Comparison of ENCODE assay signal across 8 cellular contexts in genomic region chr6:7052441-7052936, GRCh38. TPM values are rescaled to one million over a fixed set of nuclear protein-coding genes. Genes with fewer than 3 reads are reported as not detected.
DNase-seq lines count a peak whose midpoint lies in the region; ATAC-seq and TF ChIP-seq lines count a peak whose summit lies in the region.

No MANE protein-coding gene starts in this region.

- no peak for TF ChIP-seq POLR2A in suprapubic skin (IDR thresholded peaks at IDR 0.05)

- H3K14ac ChIP-seq in mesenchymal stem cell (ENCODE audit: low read length in 2 of 2): no peak overlapping the region

- peak overlapping the region in 1 of 2 experiments; percentile 67 for H3K23ac ChIP-seq in mesenchymal stem cell (ENCODE audit: low read length in 2 of 2)

- H2BK12ac ChIP-seq in mesenchymal stem cell (ENCODE audit: low read length in 2 of 2): peak overlapping the region in 1 of 2 experiments; percentile 78

- H3K9ac ChIP-seq in mesenchymal stem cell (ENCODE audit: low read length): peak overlapping the region; percentile 74

- H3K4me1 ChIP-seq in mesenchymal stem cell (ENCODE audit: control insufficient read depth, insufficient read depth, low read depth, low read length) (peaks cover 17% of the 10 kb centered on the region), suprapubic skin (peaks cover 35% of the 10 kb centered on the region)

- H3K36me3 ChIP-seq in mesenchymal stem cell (ENCODE audit: control insufficient read depth in 1 of 2, insufficient read depth in 2 of 2, low read depth in 1 of 2, low read length in 2 of 2) (peaks cover 0 to 5% of the 10 kb centered on the region in 2 experiments), suprapubic skin (no peaks in the 10 kb centered on the region)

- no peak for TF ChIP-seq EP300 in suprapubic skin (IDR thresholded peaks at IDR 0.05)

- ATAC-seq in GM21515 (IDR thresholded peaks at IDR 0.05; ENCODE audit: unreplicated experiment): no peak

- peak overlapping the region; percentile 82 for H4K8ac ChIP-seq in mesenchymal stem cell (ENCODE audit: low read length)

- H3K9me3 ChIP-seq in mesenchymal stem cell (ENCODE audit: control insufficient read depth, low read length) (no peaks in the 10 kb centered on the region), suprapubic skin (no peaks in the 10 kb centered on the region)

- H4K91ac ChIP-seq in mesenchymal stem cell (ENCODE audit: low read length): peak overlapping the region; percentile 61

- TF ChIP-seq CTCF in suprapubic skin (IDR thresholded peaks at IDR 0.05): no peak

- WGBS in mesenchymal stem cell: 5% methylated on average over 23 of the region's 29 CpGs
- 26% methylated on average over 3 of the region's 29 CpGs for WGBS in suprapubic skin

- no peak overlapping the region for H2AFZ ChIP-seq in mesenchymal stem cell (ENCODE audit: low read depth, low read length)

- no peak overlapping the region for H2BK15ac ChIP-seq in mesenchymal stem cell (ENCODE audit: low read depth, poor library complexity, severe bottlenecking)

- H3K27ac ChIP-seq in epithelial cell of prostate (peak overlapping the region; percentile 86), mesenchymal stem cell (ENCODE audit: low read length, poor library complexity, severe bottlenecking) (peak overlapping the region; percentile 34), suprapubic skin (peak overlapping the region; percentile 96)

- H3K4me3 ChIP-seq in mesenchymal stem cell (ENCODE audit: insufficient read depth in 1 of 2, low read depth in 1 of 2, low read length in 2 of 2) (peak overlapping the region; percentile 57 to 68), suprapubic skin (peak overlapping the region; percentile 63)

- no peaks in the 10 kb centered on the region for H3K79me1 ChIP-seq in mesenchymal stem cell (replicated peaks; ENCODE audit: low read length, poor library complexity, severe bottlenecking)

- H2AK5ac ChIP-seq in mesenchymal stem cell (ENCODE audit: low read length, severe bottlenecking): no peak overlapping the region

- peak; percentile 51 for DNase-seq in Ammon's horn (ENCODE audit: low spot score)
- peak; percentile 25 for DNase-seq in GOT3 (lab: John Stamatoyannopoulos, UW)
- DNase-seq in T-helper 9 cell: peak; percentile 12
- DNase-seq in epithelial cell of prostate (ENCODE audit: low read depth, low spot score): no peak
- peak; percentile 87 for DNase-seq in mesenchymal stem cell
- DNase-seq in suprapubic skin (ENCODE audit: low spot score in 2 of 2): peak; percentile 75 to 79
- DNase-seq in NCI-H187 (lab: John Stamatoyannopoulos, UW): no peak

- peak overlapping the region; percentile 90 for H2BK120ac ChIP-seq in mesenchymal stem cell (ENCODE audit: low read depth, low read length)

- peak overlapping the region; percentile 62 to 98 for H3K18ac ChIP-seq in mesenchymal stem cell (ENCODE audit: low read depth in 1 of 2, low read length in 2 of 2)

- H2BK5ac ChIP-seq in mesenchymal stem cell (ENCODE audit: low read depth, low read length, poor library complexity, severe bottlenecking): no peak overlapping the region

- no peaks in the 10 kb centered on the region for H3K27me3 ChIP-seq in mesenchymal stem cell (ENCODE audit: control insufficient read depth in 1 of 2, insufficient read depth in 1 of 2, low read length in 2 of 2)
- H3K27me3 ChIP-seq in suprapubic skin: no peaks in the 10 kb centered on the region

- H3K4me2 ChIP-seq in mesenchymal stem cell (ENCODE audit: low read length, poor library complexity, severe bottlenecking): peak overlapping the region; percentile 99

- H3K4ac ChIP-seq in mesenchymal stem cell (ENCODE audit: low read depth in 1 of 2, low read length in 2 of 2): peak overlapping the region in 1 of 2 experiments; percentile 50

RNA-seq across cellular contexts. Expression of gene RREB1, which starts 55.3 kb away (rescaled TPM):
- 12.3 TPM for polyA plus RNA-seq in mesenchymal stem cell (2013, experiment 1 of 2)
- polyA plus RNA-seq in mesenchymal stem cell (2013, experiment 2 of 2): 11.2 TPM
- 100 to 1,000 TPM in 1 of 4 donors, 10 to 100 TPM in 3; 56.2 to 102 (median 62.6) TPM for total RNA-seq in suprapubic skin

Comparison
In these comparisons a context has a peak if more than half of its experiments do, and no peak if none do; other contexts are left out.
1. DNase-seq: peak in Ammon's horn (single experiment), GOT3 (single experiment), T-helper 9 cell (single experiment), mesenchymal stem cell (single experiment) and suprapubic skin (2 of 2); none in epithelial cell of prostate (single experiment) and NCI-H187 (0 of 2).
2. H3K27ac ChIP-seq: peak in every context shown above with its lines; median percentile 96 in suprapubic skin; 86 in epithelial cell of prostate; 34 in mesenchymal stem cell.